1 cellular context compared by ENCODE assay signal in the genomic region with DNA sequence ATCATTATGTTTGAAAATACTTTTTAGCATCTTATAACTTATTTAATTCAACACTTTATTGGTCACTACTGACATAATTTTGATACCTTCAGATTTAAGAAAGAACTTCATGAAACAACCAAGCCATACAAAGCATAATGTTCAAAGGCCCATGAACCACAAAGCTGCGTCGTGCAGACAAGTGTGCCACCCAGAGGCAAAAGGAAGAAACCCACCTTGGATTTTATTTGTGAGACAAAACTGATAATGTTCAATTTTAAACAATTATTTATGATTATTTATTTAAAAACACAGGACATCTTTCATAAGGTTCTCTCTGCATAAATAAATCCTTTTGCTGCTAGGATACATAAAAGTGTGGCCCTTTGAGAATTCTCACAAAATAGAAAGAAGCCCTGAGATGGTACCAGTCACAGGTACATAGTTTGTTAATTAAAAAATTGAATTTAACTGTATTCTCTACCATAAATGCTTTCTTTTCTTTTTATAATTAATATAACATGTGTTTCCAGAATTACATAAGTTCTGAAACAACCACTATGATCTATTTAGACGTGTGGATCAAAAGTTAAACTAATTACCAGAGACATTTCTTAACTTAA.
TF ChIP-seq lines count a peak whose summit lies in the region.

No MANE protein-coding gene starts in this region.

TF ChIP-seq in HepG2, 621 proteins besides CTCF, POLR2A, EP300 and RAD21 (continued from another document):
- TF ChIP-seq, protein P1, sequence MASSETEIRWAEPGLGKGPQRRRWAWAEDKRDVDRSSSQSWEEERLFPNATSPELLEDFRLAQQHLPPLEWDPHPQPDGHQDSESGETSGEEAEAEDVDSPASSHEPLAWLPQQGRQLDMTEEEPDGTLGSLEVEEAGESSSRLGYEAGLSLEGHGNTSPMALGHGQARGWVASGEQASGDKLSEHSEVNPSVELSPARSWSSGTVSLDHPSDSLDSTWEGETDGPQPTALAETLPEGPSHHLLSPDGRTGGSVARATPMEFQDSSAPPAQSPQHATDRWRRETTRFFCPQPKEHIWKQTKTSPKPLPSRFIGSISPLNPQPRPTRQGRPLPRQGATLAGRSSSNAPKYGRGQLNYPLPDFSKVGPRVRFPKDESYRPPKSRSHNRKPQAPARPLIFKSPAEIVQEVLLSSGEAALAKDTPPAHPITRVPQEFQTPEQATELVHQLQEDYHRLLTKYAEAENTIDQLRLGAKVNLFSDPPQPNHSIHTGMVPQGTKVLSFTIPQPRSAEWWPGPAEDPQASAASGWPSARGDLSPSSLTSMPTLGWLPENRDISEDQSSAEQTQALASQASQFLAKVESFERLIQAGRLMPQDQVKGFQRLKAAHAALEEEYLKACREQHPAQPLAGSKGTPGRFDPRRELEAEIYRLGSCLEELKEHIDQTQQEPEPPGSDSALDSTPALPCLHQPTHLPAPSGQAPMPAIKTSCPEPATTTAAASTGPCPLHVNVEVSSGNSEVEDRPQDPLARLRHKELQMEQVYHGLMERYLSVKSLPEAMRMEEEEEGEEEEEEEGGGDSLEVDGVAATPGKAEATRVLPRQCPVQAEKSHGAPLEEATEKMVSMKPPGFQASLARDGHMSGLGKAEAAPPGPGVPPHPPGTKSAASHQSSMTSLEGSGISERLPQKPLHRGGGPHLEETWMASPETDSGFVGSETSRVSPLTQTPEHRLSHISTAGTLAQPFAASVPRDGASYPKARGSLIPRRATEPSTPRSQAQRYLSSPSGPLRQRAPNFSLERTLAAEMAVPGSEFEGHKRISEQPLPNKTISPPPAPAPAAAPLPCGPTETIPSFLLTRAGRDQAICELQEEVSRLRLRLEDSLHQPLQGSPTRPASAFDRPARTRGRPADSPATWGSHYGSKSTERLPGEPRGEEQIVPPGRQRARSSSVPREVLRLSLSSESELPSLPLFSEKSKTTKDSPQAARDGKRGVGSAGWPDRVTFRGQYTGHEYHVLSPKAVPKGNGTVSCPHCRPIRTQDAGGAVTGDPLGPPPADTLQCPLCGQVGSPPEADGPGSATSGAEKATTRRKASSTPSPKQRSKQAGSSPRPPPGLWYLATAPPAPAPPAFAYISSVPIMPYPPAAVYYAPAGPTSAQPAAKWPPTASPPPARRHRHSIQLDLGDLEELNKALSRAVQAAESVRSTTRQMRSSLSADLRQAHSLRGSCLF (CRISPR knock-in tag; IDR thresholded peaks at IDR 0.05; ENCODE audit: borderline replicate concordance), result 0 out of 2 replicates have a peak, but pooled peaks have one; percentile 21
- TF ChIP-seq STAG1 (CRISPR knock-in tag; IDR thresholded peaks at IDR 0.05), result peak; percentile 97
- TF ChIP-seq, protein P2, sequence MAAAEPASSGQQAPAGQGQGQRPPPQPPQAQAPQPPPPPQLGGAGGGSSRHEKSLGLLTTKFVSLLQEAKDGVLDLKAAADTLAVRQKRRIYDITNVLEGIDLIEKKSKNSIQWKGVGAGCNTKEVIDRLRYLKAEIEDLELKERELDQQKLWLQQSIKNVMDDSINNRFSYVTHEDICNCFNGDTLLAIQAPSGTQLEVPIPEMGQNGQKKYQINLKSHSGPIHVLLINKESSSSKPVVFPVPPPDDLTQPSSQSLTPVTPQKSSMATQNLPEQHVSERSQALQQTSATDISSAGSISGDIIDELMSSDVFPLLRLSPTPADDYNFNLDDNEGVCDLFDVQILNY (CRISPR knock-in tag; conservative IDR thresholded peaks at IDR 0.05), result no peak
- no peak for TF ChIP-seq KDM3A (CRISPR knock-in tag; IDR thresholded peaks at IDR 0.05; ENCODE audit: low read depth)
- TF ChIP-seq MAFK (conservative IDR thresholded peaks at IDR 0.05 in 1 of 2, IDR thresholded peaks at IDR 0.05 in 1 of 2; ENCODE audit: low read length in 2 of 2), result no peak
- no peak for TF ChIP-seq ZNF775 (CRISPR knock-in tag; IDR thresholded peaks at IDR 0.05; ENCODE audit: borderline replicate concordance)
- TF ChIP-seq ZNF33B (CRISPR knock-in tag; IDR thresholded peaks at IDR 0.05), result no peak
- TF ChIP-seq SAFB2 (CRISPR knock-in tag; IDR thresholded peaks at IDR 0.05; ENCODE audit: borderline replicate concordance, low read depth), result no peak
- TF ChIP-seq, protein P3, sequence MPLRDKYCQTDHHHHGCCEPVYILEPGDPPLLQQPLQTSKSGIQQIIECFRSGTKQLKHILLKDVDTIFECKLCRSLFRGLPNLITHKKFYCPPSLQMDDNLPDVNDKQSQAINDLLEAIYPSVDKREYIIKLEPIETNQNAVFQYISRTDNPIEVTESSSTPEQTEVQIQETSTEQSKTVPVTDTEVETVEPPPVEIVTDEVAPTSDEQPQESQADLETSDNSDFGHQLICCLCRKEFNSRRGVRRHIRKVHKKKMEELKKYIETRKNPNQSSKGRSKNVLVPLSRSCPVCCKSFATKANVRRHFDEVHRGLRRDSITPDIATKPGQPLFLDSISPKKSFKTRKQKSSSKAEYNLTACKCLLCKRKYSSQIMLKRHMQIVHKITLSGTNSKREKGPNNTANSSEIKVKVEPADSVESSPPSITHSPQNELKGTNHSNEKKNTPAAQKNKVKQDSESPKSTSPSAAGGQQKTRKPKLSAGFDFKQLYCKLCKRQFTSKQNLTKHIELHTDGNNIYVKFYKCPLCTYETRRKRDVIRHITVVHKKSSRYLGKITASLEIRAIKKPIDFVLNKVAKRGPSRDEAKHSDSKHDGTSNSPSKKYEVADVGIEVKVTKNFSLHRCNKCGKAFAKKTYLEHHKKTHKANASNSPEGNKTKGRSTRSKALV (CRISPR knock-in tag; IDR thresholded peaks at IDR 0.05), result peak; percentile 48; the same call in 1 of the 2 replicates
- TF ChIP-seq ZNF33A (CRISPR knock-in tag; IDR thresholded peaks at IDR 0.05; ENCODE audit: borderline replicate concordance), result no peak
- no peak for TF ChIP-seq JUND (CRISPR knock-in tag; IDR thresholded peaks at IDR 0.05)
